In the genomic region with DNA sequence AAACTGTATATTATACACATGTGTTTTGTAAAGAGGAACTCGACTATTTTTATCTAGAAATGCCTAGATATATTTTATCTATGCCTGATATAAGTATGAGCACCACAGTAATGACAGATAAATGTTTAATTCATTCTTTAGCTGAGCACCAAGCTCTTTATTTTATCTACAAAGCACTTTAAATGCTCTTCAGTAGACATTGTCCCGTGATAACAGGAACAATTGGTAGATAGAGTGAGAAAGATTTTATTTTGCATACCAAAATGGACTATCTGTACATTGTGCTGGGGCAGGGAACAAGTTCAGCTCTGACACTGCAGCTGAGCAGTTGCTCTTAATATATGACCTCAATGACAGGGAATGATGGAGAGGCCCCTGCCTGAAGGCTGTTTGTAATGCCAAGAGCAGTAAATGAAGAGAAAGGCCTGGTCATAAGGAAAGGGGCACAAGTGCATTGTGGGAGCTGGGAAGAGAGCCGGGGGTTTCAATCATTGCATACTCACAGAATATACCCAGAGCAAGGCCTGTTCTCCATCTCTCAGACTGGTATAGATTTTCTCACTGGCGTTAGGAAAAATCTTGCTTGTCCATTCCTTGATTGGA, we compare ENCODE assay signal across 1 cellular context.
TF ChIP-seq lines count a peak whose summit lies in the region.

No MANE protein-coding gene starts in this region.

TF ChIP-seq in IMR-90, 13 proteins besides CTCF, POLR2A, EP300 and RAD21 (continued from another document):
- TF ChIP-seq NFE2L2 (IDR thresholded peaks at IDR 0.05; ENCODE audit: low read depth, low read length): no peak
- TF ChIP-seq, protein P1, sequence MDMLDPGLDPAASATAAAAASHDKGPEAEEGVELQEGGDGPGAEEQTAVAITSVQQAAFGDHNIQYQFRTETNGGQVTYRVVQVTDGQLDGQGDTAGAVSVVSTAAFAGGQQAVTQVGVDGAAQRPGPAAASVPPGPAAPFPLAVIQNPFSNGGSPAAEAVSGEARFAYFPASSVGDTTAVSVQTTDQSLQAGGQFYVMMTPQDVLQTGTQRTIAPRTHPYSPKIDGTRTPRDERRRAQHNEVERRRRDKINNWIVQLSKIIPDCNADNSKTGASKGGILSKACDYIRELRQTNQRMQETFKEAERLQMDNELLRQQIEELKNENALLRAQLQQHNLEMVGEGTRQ (IDR thresholded peaks at IDR 0.05; ENCODE audit: low read depth, low read length): no peak
- no peak for TF ChIP-seq MXI1 (IDR thresholded peaks at IDR 0.05; ENCODE audit: borderline replicate concordance, low read depth, low read length)
- no peak for TF ChIP-seq CHD1 (IDR thresholded peaks at IDR 0.05; ENCODE audit: low read depth, low read length)
